In the genomic region with DNA sequence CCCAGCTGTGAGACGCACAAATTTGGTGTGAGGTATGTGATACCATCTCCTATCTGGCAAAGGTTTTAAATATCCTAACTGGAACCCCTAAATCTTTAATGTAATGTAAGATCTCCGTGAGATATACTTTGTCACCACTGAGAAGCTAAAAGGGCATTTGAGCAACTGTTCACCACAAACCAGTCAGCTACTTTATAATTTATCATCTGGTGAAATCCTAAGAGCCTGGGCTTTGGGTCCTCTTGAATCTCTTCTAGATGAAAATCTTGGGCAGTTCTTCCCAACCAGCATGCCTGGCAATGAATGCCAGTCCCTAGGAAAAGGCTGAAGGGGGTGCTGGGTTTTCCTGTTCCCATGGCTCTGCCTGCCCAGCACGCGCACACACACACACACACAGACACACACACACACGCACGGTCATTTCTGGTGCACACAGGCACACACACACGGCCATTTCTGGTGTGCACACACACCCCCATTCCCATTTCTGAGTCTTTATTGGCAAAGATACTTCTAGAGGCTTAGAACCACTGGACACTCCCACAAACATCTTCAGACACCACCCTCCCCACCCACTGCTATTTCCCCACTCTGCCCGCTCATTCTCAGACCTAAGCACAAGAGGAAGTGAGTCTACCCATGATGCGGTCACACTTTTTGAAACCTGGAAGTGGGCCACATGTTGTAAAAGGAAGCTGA, we compare ENCODE assay signal across 8 cellular contexts.
DNase-seq lines count a peak whose midpoint lies in the region; ATAC-seq and TF ChIP-seq lines count a peak whose summit lies in the region.

No MANE protein-coding gene starts in this region.

- no peaks in the 10 kb centered on the region for H3K9me3 ChIP-seq in PC-9 (ENCODE audit: insufficient read depth, low read depth)

- peak overlapping the region; percentile 65 for H3K4me2 ChIP-seq in PC-9

- no peak overlapping the region for H2AFZ ChIP-seq in PC-9

- 0 out of 2 replicates have a peak, but pooled peaks cover 5% of the 10 kb centered on the region for H3K36me3 ChIP-seq in PC-9 (ENCODE audit: low read depth)

- H3K4me3 ChIP-seq in PC-9 (no peak overlapping the region), fibroblast of the aortic adventitia (ENCODE audit: low read depth, low read length) (peak overlapping the region; percentile 17)

- no peaks in the 10 kb centered on the region for H3K9me2 ChIP-seq in PC-9 (ENCODE audit: insufficient read depth)

- no peaks in the 10 kb centered on the region for H3K27me3 ChIP-seq in PC-9 (ENCODE audit: insufficient read depth, low read depth)

- DNase-seq in PC-9 (peak; percentile 75 to 93), fibroblast of the aortic adventitia (ENCODE audit: low read depth) (peak; percentile 97), sciatic nerve (ENCODE audit: low spot score) (peak; percentile 71), ecto neural progenitor cell (ENCODE audit: low spot score) (no peak), NCI-H1694 (lab: John Stamatoyannopoulos, UW) (no peak)
- peak; percentile 76 to 78 for DNase-seq in activated T-cell treated with anti-CD3 and anti-CD28 coated beads, Interleukin-2, amount 50 U/mL, for 48 hours

- intact Hi-C loops in PC-9 (cut with micrococcal nuclease; ENCODE audit: unreplicated experiment): loop anchor here (2.0 to 5.0 kb wide), 3 partner anchors 72 to 368 kb away; a partner anchor contains a TSS
- intact Hi-C loops in sciatic nerve (cut with DNase I): no loop called here

- peaks cover 93% of the 10 kb centered on the region for H3K79me2 ChIP-seq in PC-9 (ENCODE audit: low read depth)

- H4K20me1 ChIP-seq in PC-9 (ENCODE audit: insufficient read depth): no peaks in the 10 kb centered on the region

- H3F3A ChIP-seq in PC-9 (ENCODE audit: insufficient read depth, low read depth): peaks cover 80% of the 10 kb centered on the region

- POLR2A ChIA-PET in PC-9 (lab: Charles Lee; ENCODE audit: unreplicated experiment): interaction anchor here (0.5 to 2.0 kb wide), 11 partner anchors 16 to 1079 kb away, joined by 3 to 19 read pairs (median 6); a partner anchor contains a TSS

- TF ChIP-seq CTCF in PC-9 (conservative IDR thresholded peaks at IDR 0.05): no peak
- TF ChIP-seq CTCF in fibroblast of the aortic adventitia (IDR thresholded peaks at IDR 0.05; ENCODE audit: insufficient read depth, low read length): no peak

- ATAC-seq in GM18517 (IDR thresholded peaks at IDR 0.05; ENCODE audit: unreplicated experiment) (peak; percentile 52), HG02938 (IDR thresholded peaks at IDR 0.05; ENCODE audit: unreplicated experiment) (peak; percentile 56), sciatic nerve (peak; percentile 87)

- CTCF ChIA-PET in PC-9 (lab: Charles Lee): interaction anchor here (0.6 kb wide), 1 partner anchor 130 kb away, joined by 6 read pairs; no protein-coding TSS in a partner anchor

- H3K27ac ChIP-seq in PC-9: peak overlapping the region; percentile 97

- H3K4me1 ChIP-seq in PC-9 (replicated peaks; ENCODE audit: insufficient read depth): peaks cover 99% of the 10 kb centered on the region

- TSS peak; percentile 35 for BruUV-seq in PC-9 (replicated peaks; lab: Mats Ljungman, UMichigan)

Comparison
In these comparisons a context has a peak if more than half of its experiments do, and no peak if none do; other contexts are left out.
1. DNase-seq: peak in PC-9 (2 of 2), activated T-cell treated with anti-CD3 and anti-CD28 coated beads, Interleukin-2, amount 50 U/mL, for 48 hours (2 of 2), fibroblast of the aortic adventitia (single experiment) and sciatic nerve (single experiment); none in ecto neural progenitor cell (single experiment) and NCI-H1694 (single experiment).
2. Peak in every context shown above with its lines, with median percentiles within 50 percentile points of each other: ATAC-seq.